Comparison of ENCODE assay signal across 8 cellular contexts in genomic region chr13:35630551-35631275, GRCh38.
DNase-seq lines count a peak whose midpoint lies in the region; ATAC-seq, FAIRE-seq and TF ChIP-seq lines count a peak whose summit lies in the region.

No MANE protein-coding gene starts in this region.

- no peaks in the 10 kb centered on the region for H3K27me3 Mint-ChIP-seq in activated CD4-positive, alpha-beta memory T cell treated with anti-CD3 and anti-CD28 coated beads, Interleukin-2, amount 10 ng/mL, durations not matched to agents 7 days and 5 days

- no peak overlapping the region for H3K4me3 ChIP-seq in BJ (ENCODE audit: low read depth, low read length)
- H3K4me3 ChIP-seq in bronchial epithelial cell (ENCODE audit: low read depth, low read length), result no peak overlapping the region
- no peak overlapping the region for H3K4me3 ChIP-seq in ovary

- CTCF ChIA-PET in BJ (lab: Yijun Ruan, JAX), result interaction anchor here (0.6 to 5.0 kb wide), 28 partner anchors 9 to 451 kb away, joined by 3 to 35 read pairs (median 5); partner anchors contain the start of gene MAB21L1
- CTCF ChIA-PET in activated CD4-positive, alpha-beta memory T cell treated with anti-CD3 and anti-CD28 coated beads, Interleukin-2, amount 10 ng/mL, durations not matched to agents 7 days and 5 days (lab: Charles Lee), result interaction anchor here (1.3 to 1.8 kb wide), 3 partner anchors 8 to 15 kb away, joined by 3 to 5 read pairs (median 4); no protein-coding TSS in a partner anchor

- TF ChIP-seq CTCF in BJ (IDR thresholded peaks at IDR 0.05; ENCODE audit: insufficient read depth, low read depth, low read length) (peak; percentile 84), bronchial epithelial cell (IDR thresholded peaks at IDR 0.05; ENCODE audit: insufficient read depth, low read length, severe bottlenecking) (peak; percentile 70), ovary (IDR thresholded peaks at IDR 0.05) (peak in 1 of 3 donors; percentile 39)

- no peaks in the 10 kb centered on the region for H3K36me3 Mint-ChIP-seq in activated CD4-positive, alpha-beta memory T cell treated with anti-CD3 and anti-CD28 coated beads, Interleukin-2, amount 10 ng/mL, durations not matched to agents 7 days and 5 days (ENCODE audit: low read depth)

- no peak overlapping the region for H3K27ac Mint-ChIP-seq in activated CD4-positive, alpha-beta memory T cell treated with anti-CD3 and anti-CD28 coated beads, Interleukin-2, amount 10 ng/mL, durations not matched to agents 7 days and 5 days

- H3K27me3 ChIP-seq in BJ (ENCODE audit: control insufficient read depth, insufficient read depth, low read length) (no peaks in the 10 kb centered on the region), bronchial epithelial cell (ENCODE audit: control insufficient read depth, insufficient read depth, low read length) (no peaks in the 10 kb centered on the region), ovary (no peaks in the 10 kb centered on the region)

- no peaks in the 10 kb centered on the region for H3K9me3 Mint-ChIP-seq in activated CD4-positive, alpha-beta memory T cell treated with anti-CD3 and anti-CD28 coated beads, Interleukin-2, amount 10 ng/mL, durations not matched to agents 7 days and 5 days

- no peak for TF ChIP-seq POLR2A in ovary (IDR thresholded peaks at IDR 0.05)

- no peaks in the 10 kb centered on the region for H3K4me1 Mint-ChIP-seq in activated CD4-positive, alpha-beta memory T cell treated with anti-CD3 and anti-CD28 coated beads, Interleukin-2, amount 10 ng/mL, durations not matched to agents 7 days and 5 days

- no peaks in the 10 kb centered on the region for H3K9me3 ChIP-seq in ovary

- no peak overlapping the region for H3K4me3 Mint-ChIP-seq in activated CD4-positive, alpha-beta memory T cell treated with anti-CD3 and anti-CD28 coated beads, Interleukin-2, amount 10 ng/mL, durations not matched to agents 7 days and 5 days

- no peak for FAIRE-seq in bronchial epithelial cell (lab: Jason Lieb, UNC)

- ATAC-seq in GM18868 (IDR thresholded peaks at IDR 0.05; ENCODE audit: unreplicated experiment), result peak; percentile 96
- peak; percentile 73 for ATAC-seq in HG03066 (IDR thresholded peaks at IDR 0.05; ENCODE audit: low read depth, unreplicated experiment)
- ATAC-seq in left lobe of liver, result peak; percentile 90

- no peaks in the 10 kb centered on the region for H3K4me1 ChIP-seq in ovary (ENCODE audit: insufficient read depth)

- WGBS in ovary, 3 donors, result 70 to 82% (median 74%) methylated on average over 5 of the region's 5 CpGs

- intact Hi-C loops in ovary (cut with DNase I), result loop anchor here in 1 of 4 donors (10.0 kb wide), 1 partner anchor 334 kb away; no protein-coding TSS in a partner anchor

- no peaks in the 10 kb centered on the region for H3K36me3 ChIP-seq in BJ (ENCODE audit: control insufficient read depth, insufficient read depth, low read length)
- no peaks in the 10 kb centered on the region for H3K36me3 ChIP-seq in bronchial epithelial cell (ENCODE audit: control insufficient read depth, insufficient read depth, low read length)
- no peaks in the 10 kb centered on the region for H3K36me3 ChIP-seq in ovary

- no peak for TF ChIP-seq EP300 in ovary (IDR thresholded peaks at IDR 0.05)

- DNase-seq in BJ (ENCODE audit: low read depth), result no peak
- DNase-seq in NCI-H526 treated with DMSO at 0.1 percent for 48 hours (lab: John Stamatoyannopoulos, UW), result peak; percentile 41
- peak; percentile 55 for DNase-seq in bronchial epithelial cell (ENCODE audit: low read depth)
- DNase-seq in left lobe of liver (ENCODE audit: low spot score), result no peak
- no peak for DNase-seq in activated CD4-positive, alpha-beta memory T cell treated with anti-CD3 and anti-CD28 coated beads, Interleukin-2, amount 10 ng/mL, durations not matched to agents 7 days and 5 days
- DNase-seq in ovary, result no peak

- POLR2A ChIA-PET in BJ (lab: Charles Lee), result no interaction called here
- POLR2A ChIA-PET in activated CD4-positive, alpha-beta memory T cell treated with anti-CD3 and anti-CD28 coated beads, Interleukin-2, amount 10 ng/mL, durations not matched to agents 7 days and 5 days (lab: Charles Lee), result no interaction called here

- H3K27ac ChIP-seq in ovary, result no peak overlapping the region

Comparison
In these comparisons a context has a peak if more than half of its experiments do, and no peak if none do; other contexts are left out.
1. DNase-seq: peak in NCI-H526 treated with DMSO at 0.1 percent for 48 hours (single experiment) and bronchial epithelial cell (single experiment); none in BJ (single experiment), left lobe of liver (single experiment), activated CD4-positive, alpha-beta memory T cell treated with anti-CD3 and anti-CD28 coated beads, Interleukin-2, amount 10 ng/mL, durations not matched to agents 7 days and 5 days (single experiment) and ovary (0 of 5).
2. Peak in every context shown above with its lines, with median percentiles within 50 percentile points of each other: ATAC-seq.